ENCODE assay signal across 16 cellular contexts in the genomic region with DNA sequence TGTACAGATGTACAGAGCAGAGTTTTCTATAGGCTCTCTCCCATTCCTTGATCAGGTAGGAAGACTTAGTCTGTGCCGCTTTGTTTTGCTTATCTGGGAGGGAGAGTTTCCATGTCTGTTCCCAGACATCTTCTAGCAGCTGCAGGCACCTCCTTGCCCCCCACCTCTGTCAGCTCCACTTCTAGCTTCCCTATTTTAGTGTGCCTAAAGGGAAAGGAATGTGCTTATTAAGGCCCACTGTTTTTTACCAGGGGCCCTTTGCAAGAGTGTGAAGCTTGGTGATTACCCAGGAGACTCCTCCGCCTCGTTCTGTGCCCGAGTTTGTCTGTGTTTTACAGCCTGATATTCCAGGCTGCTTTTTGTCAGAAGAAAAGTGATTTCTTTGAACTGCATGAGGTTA.
DNase-seq lines count a peak whose midpoint lies in the region; ATAC-seq and TF ChIP-seq lines count a peak whose summit lies in the region.
"Had no signal": no experiment of that assay in that cellular context is flagged by ENCODE, and none has a peak within 500 bp of the region (broad histone marks: within the 10 kb centered on the region; RNA-seq: fewer than 3 reads in every experiment).

No MANE protein-coding gene starts in this region.

- H3K4me3 ChIP-seq in NT2/D1 (ENCODE audit: insufficient read length, low read depth) (no peak overlapping the region), hepatocyte (no peak overlapping the region), mesodermal cell (ENCODE audit: extremely low read depth, insufficient read depth, low read length, poor library complexity, severe bottlenecking) (no peak overlapping the region)

- no peaks in the 10 kb centered on the region for H3K27me3 ChIP-seq in NT2/D1 (ENCODE audit: insufficient read depth, insufficient read length)
- no peaks in the 10 kb centered on the region for H3K27me3 ChIP-seq in hepatocyte

- no peaks in the 10 kb centered on the region for H3K9me3 ChIP-seq in NT2/D1 (ENCODE audit: insufficient read depth, low read length)
- no peaks in the 10 kb centered on the region for H3K9me3 ChIP-seq in hepatocyte (ENCODE audit: low read depth)
- no peaks in the 10 kb centered on the region for H3K9me3 ChIP-seq in mesodermal cell (ENCODE audit: control insufficient read depth, low read length)

- no peaks in the 10 kb centered on the region for H4K20me1 ChIP-seq in hepatocyte (ENCODE audit: insufficient read depth, poor library complexity, severe bottlenecking)

- peak overlapping the region; percentile 19 for H3K4me2 ChIP-seq in hepatocyte

- DNase-seq in NT2/D1 (ENCODE audit: low read depth, low spot score) (peak; percentile 5), hepatocyte (ENCODE audit: low spot score) (no peak), retina (peak; percentile 3), left cardiac atrium (no peak), mucosa of gallbladder (ENCODE audit: low spot score) (no peak)
- no peak for DNase-seq in activated effector memory CD4-positive, alpha-beta T cell treated with anti-CD3 and anti-CD28 coated beads, Interleukin-2, amount 50 U/mL, for 16 hours
- DNase-seq: ACHN, AML-193, KG1, NCI-H1417 treated with DMSO at 0.1 percent for 48 hours, NCI-H2029, NCI-H748 treated with DMSO at 0.1 percent for 48 hours had no signal

- no peak for TF ChIP-seq CTCF in hepatocyte (IDR thresholded peaks at IDR 0.05; ENCODE audit: poor library complexity)

- intact Hi-C loops in left cardiac atrium (cut with DNase I), result no loop called here

- H3K4me1 ChIP-seq in NT2/D1 (ENCODE audit: insufficient read depth, insufficient read length) (no peaks in the 10 kb centered on the region), hepatocyte (ENCODE audit: insufficient read depth) (no peaks in the 10 kb centered on the region), mesodermal cell (ENCODE audit: control insufficient read depth, insufficient read depth, low read length, poor library complexity, severe bottlenecking) (no peaks in the 10 kb centered on the region)

- no peaks in the 10 kb centered on the region for H3K36me3 ChIP-seq in NT2/D1 (ENCODE audit: insufficient read depth, insufficient read length, low read length)
- H3K36me3 ChIP-seq in hepatocyte (replicated peaks; ENCODE audit: insufficient read depth, low read depth), result no peaks in the 10 kb centered on the region
- no peaks in the 10 kb centered on the region for H3K36me3 ChIP-seq in mesodermal cell (ENCODE audit: control insufficient read depth, insufficient read depth, low read length)

- 49% methylated on average over 4 of the region's 4 CpGs for WGBS in hepatocyte (ENCODE audit: low lambda C conversion rate, missing lambda C conversion rate)
- WGBS in mesodermal cell (ENCODE audit: insufficient coverage in 2 of 2), 2 experiments, result 30 to 53% methylated on average over 2 to 4 of the region's 4 CpGs

- no peaks in the 10 kb centered on the region for H3K9me2 ChIP-seq in hepatocyte (replicated peaks; ENCODE audit: insufficient read depth)

- no peaks in the 10 kb centered on the region for H3K79me2 ChIP-seq in hepatocyte

- H3K27ac ChIP-seq in hepatocyte, result no peak overlapping the region
- peak overlapping the region; percentile 54 for H3K27ac ChIP-seq in mesodermal cell (ENCODE audit: low read depth, low read length, severe bottlenecking)

- peak overlapping the region; percentile 32 for H2AFZ ChIP-seq in hepatocyte

- no peak overlapping the region for H3K9ac ChIP-seq in NT2/D1 (ENCODE audit: insufficient read length, low read depth)

- no peak for ATAC-seq in left cardiac atrium
- no peak for ATAC-seq in GM19455 (IDR thresholded peaks at IDR 0.05; ENCODE audit: unreplicated experiment)
- ATAC-seq: HepG2, Panc1 had no signal

Comparison
In these comparisons a context has a peak if more than half of its experiments do, and no peak if none do; other contexts are left out.
1. DNase-seq: peak in NT2/D1 (single experiment) and retina (single experiment); none in hepatocyte (single experiment), left cardiac atrium (single experiment), mucosa of gallbladder (single experiment) and activated effector memory CD4-positive, alpha-beta T cell treated with anti-CD3 and anti-CD28 coated beads, Interleukin-2, amount 50 U/mL, for 16 hours (single experiment).